Comparison of ENCODE assay signal across 8 cellular contexts in genomic region chr1:116372651-116373444, GRCh38. TPM values are rescaled to one million over a fixed set of nuclear protein-coding genes. Genes with fewer than 3 reads are reported as not detected.
DNase-seq lines count a peak whose midpoint lies in the region; ATAC-seq and TF ChIP-seq lines count a peak whose summit lies in the region.

Gene ATP1A1, plus strand, starts transcription at chr1:116373244. Its CDS starts 268 bp downstream, at chr1:116373512.

- H3K9me3 Mint-ChIP-seq in T-helper 1 cell treated with Interleukin-12 subunit alpha and Interleukin-12 subunit beta and Interleukin-4 antibody, amounts not matched to agents 30 μg/mL and 1 μg/mL, for 36 hours: no peaks in the 10 kb centered on the region
- H3K9me3 Mint-ChIP-seq in progenitor cell of endocrine pancreas (ENCODE audit: low read depth): no peaks in the 10 kb centered on the region

- H3K4me3 Mint-ChIP-seq in T-helper 1 cell treated with Interleukin-12 subunit alpha and Interleukin-12 subunit beta and Interleukin-4 antibody, amounts not matched to agents 30 μg/mL and 1 μg/mL, for 36 hours: peak within 1 kb of the TSS; percentile 97
- peak within 1 kb of the TSS; percentile 92 for H3K4me3 Mint-ChIP-seq in progenitor cell of endocrine pancreas (ENCODE audit: low read depth)

- peak within 1 kb of the TSS; percentile 88 for H3K27ac Mint-ChIP-seq in T-helper 1 cell treated with Interleukin-12 subunit alpha and Interleukin-12 subunit beta and Interleukin-4 antibody, amounts not matched to agents 30 μg/mL and 1 μg/mL, for 36 hours
- H3K27ac Mint-ChIP-seq in progenitor cell of endocrine pancreas: peak within 1 kb of the TSS; percentile 96

- ATAC-seq in GM18502 (IDR thresholded peaks at IDR 0.05; ENCODE audit: poor library complexity, unreplicated experiment) (peak; percentile 70), HG02943 (IDR thresholded peaks at IDR 0.05; ENCODE audit: low read depth, unreplicated experiment) (peak; percentile 71), left cardiac atrium (peak; percentile 87 to 90), upper lobe of right lung (peak; percentile 88)

- H3K27me3 ChIP-seq in upper lobe of right lung: no peaks in the 10 kb centered on the region

- H3K4me3 ChIP-seq in upper lobe of right lung: peak within 1 kb of the TSS; percentile 87

- peaks cover 2% of the 10 kb centered on the region for H3K36me3 Mint-ChIP-seq in T-helper 1 cell treated with Interleukin-12 subunit alpha and Interleukin-12 subunit beta and Interleukin-4 antibody, amounts not matched to agents 30 μg/mL and 1 μg/mL, for 36 hours (ENCODE audit: low read depth)
- no peaks in the 10 kb centered on the region for H3K36me3 Mint-ChIP-seq in progenitor cell of endocrine pancreas (ENCODE audit: insufficient read depth)

- H3K9me3 ChIP-seq in upper lobe of right lung: no peaks in the 10 kb centered on the region

- H3K4me1 ChIP-seq in upper lobe of right lung: peaks cover 39% of the 10 kb centered on the region

- TF ChIP-seq CTCF in progenitor cell of endocrine pancreas (IDR thresholded peaks at IDR 0.05; ENCODE audit: unreplicated experiment) (no peak), upper lobe of right lung (IDR thresholded peaks at IDR 0.05) (no peak)

- DNase-seq in NCI-H1694 treated with DMSO at 0.1 percent for 48 hours (lab: John Stamatoyannopoulos, UW): peak; percentile 39
- peak; percentile 68 for DNase-seq in amniotic stem cell (lab: John Stamatoyannopoulos, UW)
- DNase-seq in left cardiac atrium: peak; percentile 98
- DNase-seq in progenitor cell of endocrine pancreas (ENCODE audit: low spot score, unreplicated experiment): peak; percentile 99
- DNase-seq in upper lobe of right lung: peak; percentile 100

- peaks cover 35% of the 10 kb centered on the region for H3K4me1 Mint-ChIP-seq in T-helper 1 cell treated with Interleukin-12 subunit alpha and Interleukin-12 subunit beta and Interleukin-4 antibody, amounts not matched to agents 30 μg/mL and 1 μg/mL, for 36 hours (ENCODE audit: low read depth)
- peaks cover 38% of the 10 kb centered on the region for H3K4me1 Mint-ChIP-seq in progenitor cell of endocrine pancreas (ENCODE audit: low read depth)

- intact Hi-C loops in left cardiac atrium (cut with DNase I): loop anchor here in 1 of 2 donors (10.0 kb wide), 1 partner anchor 112 kb away; no protein-coding TSS in a partner anchor
- intact Hi-C loops in upper lobe of right lung (cut with DNase I): no loop called here

- no peaks in the 10 kb centered on the region for H3K36me3 ChIP-seq in upper lobe of right lung

- H3K27ac ChIP-seq in upper lobe of right lung: peak within 1 kb of the TSS; percentile 96

- peaks cover 36% of the 10 kb centered on the region for H3K27me3 Mint-ChIP-seq in T-helper 1 cell treated with Interleukin-12 subunit alpha and Interleukin-12 subunit beta and Interleukin-4 antibody, amounts not matched to agents 30 μg/mL and 1 μg/mL, for 36 hours (ENCODE audit: low read depth)
- peaks cover 3% of the 10 kb centered on the region for H3K27me3 Mint-ChIP-seq in progenitor cell of endocrine pancreas

RNA-seq across cellular contexts. Expression of gene ATP1A1, which starts in this region (rescaled TPM):
- 100 to 1,000 TPM; 183 to 281 TPM for total RNA-seq in left cardiac atrium
- 325 and 332 TPM in 2 replicates for total RNA-seq in progenitor cell of endocrine pancreas
- 628 TPM for total RNA-seq in upper lobe of right lung

Comparison
In these comparisons a context has a peak if more than half of its experiments do, and no peak if none do; other contexts are left out.
1. Peak in every context shown above with its lines: DNase-seq, ATAC-seq, H3K4me3 ChIP-seq and H3K27ac ChIP-seq.
2. DNase-seq: peak in every context shown above with its lines; median percentile 100 in upper lobe of right lung; 99 in progenitor cell of endocrine pancreas; 98 in left cardiac atrium; 68 in amniotic stem cell; 39 in NCI-H1694 treated with DMSO at 0.1 percent for 48 hours.